In the genomic region with DNA sequence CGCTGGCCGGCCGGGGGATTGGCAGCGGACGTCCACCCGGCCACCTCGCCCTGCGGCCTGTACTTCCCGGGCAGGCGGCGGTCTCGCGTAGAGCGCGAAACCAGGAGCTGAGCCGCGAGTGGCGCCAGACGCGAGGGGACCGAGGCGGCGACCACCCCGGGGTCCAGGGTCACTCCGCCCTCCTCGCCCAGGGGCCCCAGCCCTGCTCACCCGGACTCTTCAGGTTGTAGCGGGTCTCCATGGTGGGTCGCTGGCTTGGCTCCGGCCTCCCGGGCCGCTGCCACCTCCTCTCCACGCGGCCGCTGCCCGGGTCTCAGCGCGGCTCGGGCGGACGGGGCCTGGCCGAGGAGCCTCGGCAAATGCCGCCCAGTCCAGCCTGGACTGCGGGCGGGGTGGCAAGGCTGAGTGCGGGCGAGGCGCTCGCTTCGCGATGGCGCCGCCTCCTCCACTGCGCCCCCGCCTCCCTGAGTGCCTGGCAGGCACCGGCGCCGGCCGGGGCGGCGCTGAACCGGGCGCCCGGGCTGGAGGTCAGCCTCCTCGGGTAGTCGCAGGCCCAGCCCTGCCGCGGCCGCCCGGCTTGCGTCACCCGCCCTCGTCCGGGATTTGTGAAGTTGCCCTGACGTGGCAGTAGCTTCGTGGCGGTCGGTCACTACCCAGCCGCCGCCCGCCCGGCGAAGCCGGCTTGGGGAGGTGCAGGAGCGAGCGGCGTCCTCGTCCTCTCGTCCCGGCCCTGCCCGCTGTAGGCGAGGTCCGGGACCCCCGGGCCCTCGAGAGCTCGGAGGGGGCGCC, we compare ENCODE assay signal across 8 cellular contexts. TPM values are rescaled to one million over a fixed set of nuclear protein-coding genes. Genes with fewer than 3 reads are reported as not detected.
A peak's percentile ranks its signal among the peaks of the same experiment; 100 is the strongest.
DNase-seq lines count a peak whose midpoint lies in the region; ATAC-seq, FAIRE-seq and TF ChIP-seq lines count a peak whose summit lies in the region.

A gene with protein sequence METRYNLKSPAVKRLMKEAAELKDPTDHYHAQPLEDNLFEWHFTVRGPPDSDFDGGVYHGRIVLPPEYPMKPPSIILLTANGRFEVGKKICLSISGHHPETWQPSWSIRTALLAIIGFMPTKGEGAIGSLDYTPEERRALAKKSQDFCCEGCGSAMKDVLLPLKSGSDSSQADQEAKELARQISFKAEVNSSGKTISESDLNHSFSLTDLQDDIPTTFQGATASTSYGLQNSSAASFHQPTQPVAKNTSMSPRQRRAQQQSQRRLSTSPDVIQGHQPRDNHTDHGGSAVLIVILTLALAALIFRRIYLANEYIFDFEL (minus strand): TSS at position 394 of the 789 bp plus-strand sequence. CDS start 153 bp downstream, at position 241.

- H3K9me3 Mint-ChIP-seq in central memory CD8-positive, alpha-beta T cell: no peaks in the 10 kb centered on the region

- H4K20me1 ChIP-seq in keratinocyte (ENCODE audit: control insufficient read depth, extremely low read depth, insufficient read depth, low read length): no peaks in the 10 kb centered on the region

- H3K4me3 Mint-ChIP-seq in central memory CD8-positive, alpha-beta T cell: peak within 1 kb of the TSS; percentile 99

- H2AFZ ChIP-seq in keratinocyte (ENCODE audit: control insufficient read depth, low read length): peak within 1 kb of the TSS; percentile 94

- peak; percentile 35 for ATAC-seq in HG02763 (IDR thresholded peaks at IDR 0.05; ENCODE audit: unreplicated experiment)
- ATAC-seq in central memory CD8-positive, alpha-beta T cell (replicated peaks; ENCODE audit: extremely low read depth, poor library complexity, severe bottlenecking): peak; percentile 79

- DNase-seq in NCI-H1436 (lab: John Stamatoyannopoulos, UW) (peak; percentile 48), NCI-H1436 treated with DMSO at 0.1 percent for 48 hours (lab: John Stamatoyannopoulos, UW) (no peak), NCI-H2107 (lab: John Stamatoyannopoulos, UW) (peak; percentile 62), keratinocyte (ENCODE audit: low read depth, low spot score) (no peak)
- peak; percentile 84 for DNase-seq in activated CD4-positive, CD25-positive, alpha-beta regulatory T cell treated with anti-CD3 and anti-CD28 coated beads, Interleukin-2, amount 50 U/mL, for 72 hours
- peak; percentile 59 to 66 for DNase-seq in central memory CD8-positive, alpha-beta T cell (ENCODE audit: low spot score in 2 of 2)
- DNase-seq in stimulated activated CD4-positive, alpha-beta T cell treated with anti-CD3 and anti-CD28 coated beads, Interleukin-12 subunit alpha, Interleukin-12 subunit beta, amount 100 ng/mL, for 48 hours (ENCODE audit: low read depth in 2 of 3, low spot score in 1 of 3): peak; percentile 47 to 77 (median 52)

- peaks cover 55% of the 10 kb centered on the region for H3K4me1 Mint-ChIP-seq in central memory CD8-positive, alpha-beta T cell

- TF ChIP-seq CTCF in keratinocyte (optimal IDR thresholded peaks at IDR 0.05 in 1 of 3, IDR thresholded peaks at IDR 0.05 in 1 of 3, conservative IDR thresholded peaks at IDR 0.05 in 1 of 3; ENCODE audit: extremely low read depth in 1 of 3, insufficient read depth in 2 of 3, low read length in 3 of 3): no peak

- peaks cover 7% of the 10 kb centered on the region for H3K36me3 Mint-ChIP-seq in central memory CD8-positive, alpha-beta T cell (ENCODE audit: insufficient read depth)

- H3K36me3 ChIP-seq in keratinocyte (ENCODE audit: control insufficient read depth in 2 of 2, extremely low read depth in 1 of 2, insufficient read depth in 2 of 2, low read length in 2 of 2): no peaks in the 10 kb centered on the region

- H3K9me1 ChIP-seq in keratinocyte (ENCODE audit: control insufficient read depth, extremely low read depth, insufficient read depth, low read length): no peaks in the 10 kb centered on the region

- H3K27me3 Mint-ChIP-seq in central memory CD8-positive, alpha-beta T cell: no peaks in the 10 kb centered on the region

- peak within 1 kb of the TSS; percentile 96 for H3K4me2 ChIP-seq in keratinocyte (ENCODE audit: control insufficient read depth, extremely low read depth, insufficient read depth, low read depth, low read length)

- peaks cover 11% of the 10 kb centered on the region for H3K4me1 ChIP-seq in keratinocyte (ENCODE audit: control insufficient read depth, extremely low read depth, insufficient read depth, low read length)

- no peaks in the 10 kb centered on the region for H3K27me3 ChIP-seq in keratinocyte (ENCODE audit: control insufficient read depth, extremely low read depth, insufficient read depth, low read length)

- dilution Hi-C loops in keratinocyte (cut with MboI; ENCODE audit: extremely low pct_ligation_motif_present, low sequenced_read_pairs): no loop called here

- peak within 1 kb of the TSS; percentile 58 for H3K27ac ChIP-seq in keratinocyte (ENCODE audit: control insufficient read depth, insufficient read depth, low read length)

- H3K9ac ChIP-seq in keratinocyte (ENCODE audit: control insufficient read depth, extremely low read depth, insufficient read depth, low read length): peak within 1 kb of the TSS; percentile 91

- peak within 1 kb of the TSS; percentile 99 for H3K27ac Mint-ChIP-seq in central memory CD8-positive, alpha-beta T cell (ENCODE audit: low read depth)

- no peaks in the 10 kb centered on the region for H3K9me3 ChIP-seq in keratinocyte (ENCODE audit: control insufficient read depth, low read depth, low read length)

- H3K4me3 ChIP-seq in keratinocyte (ENCODE audit: control insufficient read depth in 2 of 3, extremely low read depth in 1 of 3, insufficient read depth in 2 of 3, low read depth in 1 of 3, low read length in 3 of 3): peak within 1 kb of the TSS; percentile 87 to 94 (median 94)

- no peak for FAIRE-seq in keratinocyte (lab: Jason Lieb, UNC)

- H3K79me2 ChIP-seq in keratinocyte (ENCODE audit: control insufficient read depth, insufficient read depth, low read length): peaks cover 30% of the 10 kb centered on the region

RNA-seq across cellular contexts. Expression of the gene that starts here (rescaled TPM):
- polyA plus RNA-seq in keratinocyte: 17.0 to 26.7 TPM (median 19.7 TPM) in 3 replicates
- polyA plus RNA-seq in keratinocyte (2011; ENCODE audit: low read depth): 5.9 TPM
- 19.2 and 32.6 TPM in 2 replicates for polyA plus RNA-seq in keratinocyte (2011; cell fraction: cytosol; rRNA removed)
- polyA plus RNA-seq in keratinocyte (2011; cell fraction: nucleus; rRNA removed): 8.1 and 10.2 TPM in 2 replicates
- 15.1 and 18.0 TPM in 2 replicates for polyA plus RNA-seq in keratinocyte (2012; ENCODE audit: low replicate concordance)
- 4.4 to 22.2 TPM (median 12.4 TPM) in 3 replicates for polyA minus RNA-seq in keratinocyte
- 14.6 TPM for polyA minus RNA-seq in keratinocyte (2011; cell fraction: cytosol; rRNA and poly(A)+ RNA removed)
- 4.5 and 7.6 TPM in 2 replicates for polyA minus RNA-seq in keratinocyte (2011; cell fraction: nucleus; rRNA and poly(A)+ RNA removed)

Comparison
In these comparisons a context has a peak if more than half of its experiments do, and no peak if none do; other contexts are left out.
1. DNase-seq: peak in NCI-H1436 (single experiment), NCI-H2107 (single experiment), activated CD4-positive, CD25-positive, alpha-beta regulatory T cell treated with anti-CD3 and anti-CD28 coated beads, Interleukin-2, amount 50 U/mL, for 72 hours (single experiment), central memory CD8-positive, alpha-beta T cell (2 of 2) and stimulated activated CD4-positive, alpha-beta T cell treated with anti-CD3 and anti-CD28 coated beads, Interleukin-12 subunit alpha, Interleukin-12 subunit beta, amount 100 ng/mL, for 48 hours (3 of 3); none in NCI-H1436 treated with DMSO at 0.1 percent for 48 hours (single experiment) and keratinocyte (single experiment).